8 cellular contexts compared by ENCODE assay signal in the genomic region with DNA sequence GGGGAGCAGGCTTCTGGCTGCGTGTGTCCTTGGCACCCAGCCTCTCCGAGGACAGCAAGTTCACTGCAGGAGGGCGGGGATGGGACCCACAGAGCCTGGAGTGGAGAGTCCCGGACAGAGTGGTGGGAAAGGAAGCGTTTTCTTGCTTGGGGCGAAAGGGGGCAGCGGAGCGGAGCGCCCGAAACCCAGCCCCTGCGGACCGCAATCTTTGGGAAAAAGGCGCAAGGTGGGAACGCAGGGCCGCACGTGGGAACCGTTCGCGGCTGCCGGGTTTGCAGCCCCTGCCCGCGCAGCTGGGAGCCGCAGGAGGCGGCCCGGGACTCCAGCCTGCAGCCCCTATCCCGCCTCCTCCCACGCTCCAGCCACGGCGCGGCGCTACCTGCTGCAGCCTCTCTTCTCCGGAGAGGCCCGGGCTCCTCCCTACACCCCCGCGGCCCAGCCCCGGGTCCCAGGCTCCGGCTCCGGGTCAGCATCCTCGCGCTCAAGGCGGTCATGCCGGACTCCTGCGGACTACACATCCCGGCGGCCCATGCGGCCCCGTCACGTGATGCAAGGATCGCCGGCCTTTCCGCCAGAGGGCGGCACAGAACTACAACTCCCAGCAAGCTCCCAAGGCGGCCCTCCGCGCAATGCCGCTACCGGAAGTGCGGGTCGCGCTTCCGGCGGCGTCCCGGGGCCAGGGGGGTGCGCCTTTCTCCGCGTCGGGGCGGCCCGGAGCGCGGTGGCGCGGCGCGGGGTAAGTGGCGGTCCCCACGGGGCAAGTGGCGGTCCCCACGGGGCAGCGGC. TPM values are rescaled to one million over a fixed set of nuclear protein-coding genes. Genes with fewer than 3 reads are reported as not detected.
DNase-seq lines count a peak whose midpoint lies in the region; ATAC-seq and TF ChIP-seq lines count a peak whose summit lies in the region.

NTHL1 (minus strand) TSS at position 505 of the 786 bp plus-strand sequence; CDS start at position 494, 11 bp downstream.
TSC2 (plus strand) TSS at position 656 of the 786 bp plus-strand sequence. CDS start 631 bp downstream, outside the sequence.

- WGBS in lower leg skin, 2 donors: 0 to 1% methylated on average over 37 to 43 of the region's 81 CpGs

- peak within 1 kb of the TSS in 56 of 59 donors; percentile 5 to 87 (median 72) for H3K27ac ChIP-seq in dorsolateral prefrontal cortex

- peak within 1 kb of the TSS; percentile 62 to 100 (median 93) for H3K4me3 ChIP-seq in dorsolateral prefrontal cortex
- peak within 1 kb of the TSS; percentile 71 for H3K4me3 ChIP-seq in lower leg skin (ENCODE audit: low read depth, poor library complexity, severe bottlenecking)

- intact Hi-C loops in dorsolateral prefrontal cortex (cut with DNase I): loop anchor here in 1 of 2 donors (5.0 kb wide), 2 partner anchors 40 to 880 kb away; partner anchors contain the start of gene ZNF598
- intact Hi-C loops in lower leg skin (cut with DNase I; ENCODE audit: low total_unique reads): no loop called here

- DNase-seq in CD1c-positive myeloid dendritic cell (ENCODE audit: extremely low spot score) (peak; percentile 97), NCI-H774 (lab: John Stamatoyannopoulos, UW) (peak; percentile 81), dorsolateral prefrontal cortex (peak; percentile 97 to 99 (median 98)), lower leg skin (ENCODE audit: low spot score in 2 of 2) (peak; percentile 95 to 99)
- DNase-seq in activated CD4-positive, alpha-beta T cell treated with anti-CD3 and anti-CD28 coated beads, Interleukin-2, amount 50 U/mL, for 48 hours: peak; percentile 94 to 96
- peak; percentile 90 to 91 for DNase-seq in stimulated activated CD4-positive, alpha-beta T cell treated with anti-CD3 and anti-CD28 coated beads, Interleukin-4, amount 100 ng/mL, for 48 hours (ENCODE audit: low read depth in 2 of 2)

- no peaks in the 10 kb centered on the region for H3K27me3 ChIP-seq in dorsolateral prefrontal cortex

- no peak for TF ChIP-seq POLR2A in lower leg skin (IDR thresholded peaks at IDR 0.05)

- TF ChIP-seq CTCF in dorsolateral prefrontal cortex (IDR thresholded peaks at IDR 0.05 in 54 of 56, conservative IDR thresholded peaks at IDR 0.05 in 2 of 56; ENCODE audit: low read depth in 1 of 56, partially characterized antibody in 56 of 56) (peak; percentile 25 to 93 (median 78)), lower leg skin (IDR thresholded peaks at IDR 0.05) (no peak)

- ATAC-seq in GM19351 (IDR thresholded peaks at IDR 0.05; ENCODE audit: unreplicated experiment) (peak; percentile 88), HG03521 (IDR thresholded peaks at IDR 0.05; ENCODE audit: unreplicated experiment) (peak; percentile 89)

RNA-seq across cellular contexts. Expression of gene NTHL1, which starts in this region (rescaled TPM):
- 10 to 100 TPM; 12.2 to 41.4 (median 26.0) TPM for total RNA-seq in dorsolateral prefrontal cortex
- total RNA-seq in lower leg skin: 10 to 100 TPM in 3 of 4 donors, 1 to 10 TPM in 1; 5.8 to 29.9 (median 21.5) TPM

RNA-seq across cellular contexts. Expression of gene TSC2, which starts in this region (rescaled TPM):
- total RNA-seq in dorsolateral prefrontal cortex (100 to 1,000 TPM; 129 to 311 (median 193) TPM), lower leg skin (100 to 1,000 TPM in 1 of 4 donors, 10 to 100 TPM in 3; 56.7 to 130 (median 65.1) TPM)

Comparison
In these comparisons a context has a peak if more than half of its experiments do, and no peak if none do; other contexts are left out.
1. Peak in every context shown above with its lines: DNase-seq, ATAC-seq, H3K4me3 ChIP-seq and H3K27ac ChIP-seq.
2. CTCF ChIP-seq: peak in dorsolateral prefrontal cortex (56 of 56); none in lower leg skin (0 of 3).